8 cellular contexts compared by ENCODE assay signal in genomic region chr3:133926736-133927542, GRCh38. TPM values are rescaled to one million over a fixed set of nuclear protein-coding genes. Genes with fewer than 3 reads are reported as not detected.
DNase-seq lines count a peak whose midpoint lies in the region; ATAC-seq and TF ChIP-seq lines count a peak whose summit lies in the region.

No MANE protein-coding gene starts in this region.

- no peak for TF ChIP-seq CTCF in GM12875 (IDR thresholded peaks at IDR 0.05; ENCODE audit: borderline replicate concordance, insufficient read depth, low read depth, low read length)
- no peak for TF ChIP-seq CTCF in thyroid gland (IDR thresholded peaks at IDR 0.05)

- H3K27ac ChIP-seq in thyroid gland, result no peak overlapping the region

- H3K4me3 Mint-ChIP-seq in activated naive CD8-positive, alpha-beta T cell treated with anti-CD3 and anti-CD28 coated beads, Interleukin-2, amount 50 U/mL, for 24 hours, result peak overlapping the region; percentile 57

- H3K4me3 ChIP-seq in GM12875 (ENCODE audit: low read depth, low read length) (peak overlapping the region; percentile 43), thyroid gland (replicated peaks in 1 of 3) (peak overlapping the region in 2 of 3 donors; percentile 32 to 43)

- intact Hi-C loops in thyroid gland (cut with DNase I), result loop anchor here (5.0 kb wide), 1 partner anchor 105 kb away; no protein-coding TSS in a partner anchor

- no peaks in the 10 kb centered on the region for H3K9me3 Mint-ChIP-seq in activated naive CD8-positive, alpha-beta T cell treated with anti-CD3 and anti-CD28 coated beads, Interleukin-2, amount 50 U/mL, for 24 hours

- H3K4me1 ChIP-seq in thyroid gland, result peaks cover 0 to 6% of the 10 kb centered on the region in 2 donors

- peaks cover 12% of the 10 kb centered on the region for H3K27me3 Mint-ChIP-seq in activated naive CD8-positive, alpha-beta T cell treated with anti-CD3 and anti-CD28 coated beads, Interleukin-2, amount 50 U/mL, for 24 hours

- no peak overlapping the region for H3K27ac Mint-ChIP-seq in activated naive CD8-positive, alpha-beta T cell treated with anti-CD3 and anti-CD28 coated beads, Interleukin-2, amount 50 U/mL, for 24 hours

- TF ChIP-seq POLR2A in thyroid gland (IDR thresholded peaks at IDR 0.05), result no peak

- no peaks in the 10 kb centered on the region for H3K36me3 Mint-ChIP-seq in activated naive CD8-positive, alpha-beta T cell treated with anti-CD3 and anti-CD28 coated beads, Interleukin-2, amount 50 U/mL, for 24 hours (ENCODE audit: low read depth)

- no peaks in the 10 kb centered on the region for H3K27me3 ChIP-seq in thyroid gland

- H3K4me1 Mint-ChIP-seq in activated naive CD8-positive, alpha-beta T cell treated with anti-CD3 and anti-CD28 coated beads, Interleukin-2, amount 50 U/mL, for 24 hours, result peaks cover 9% of the 10 kb centered on the region

- no peaks in the 10 kb centered on the region for H3K36me3 ChIP-seq in thyroid gland

- H3K9me3 ChIP-seq in thyroid gland, result no peaks in the 10 kb centered on the region

- ATAC-seq in HG02678 (IDR thresholded peaks at IDR 0.05; ENCODE audit: unreplicated experiment), result peak; percentile 12
- no peak for ATAC-seq in activated naive CD8-positive, alpha-beta T cell treated with anti-CD3 and anti-CD28 coated beads, Interleukin-2, amount 50 U/mL, for 24 hours
- ATAC-seq in GM21381 (IDR thresholded peaks at IDR 0.05; ENCODE audit: unreplicated experiment), result no peak

- no peak for DNase-seq in activated naive CD8-positive, alpha-beta T cell treated with anti-CD3 and anti-CD28 coated beads, Interleukin-2, amount 50 U/mL, for 24 hours
- DNase-seq in left kidney (ENCODE audit: low read depth, low spot score) (peak; percentile 55), thyroid gland (peak; percentile 21 to 30), NCI-H1048 (lab: John Stamatoyannopoulos, UW) (no peak), 8988T (no peak)

- 23 to 24% methylated on average over 26 to 31 of the region's 35 CpGs for WGBS in thyroid gland, 2 donors

RNA-seq across cellular contexts. Expression of gene RAB6B, which starts 31.3 kb away (rescaled TPM):
- 1 to 10 TPM; 4.4 to 6.2 (median 5.6) TPM for total RNA-seq in thyroid gland

Comparison
In these comparisons a context has a peak if more than half of its experiments do, and no peak if none do; other contexts are left out.
1. DNase-seq: peak in left kidney (single experiment) and thyroid gland (2 of 2); none in activated naive CD8-positive, alpha-beta T cell treated with anti-CD3 and anti-CD28 coated beads, Interleukin-2, amount 50 U/mL, for 24 hours (single experiment), NCI-H1048 (single experiment) and 8988T (single experiment).